ENCODE assay signal across 8 cellular contexts in genomic region chr3:28916713-28917499, GRCh38.
DNase-seq lines count a peak whose midpoint lies in the region; ATAC-seq and TF ChIP-seq lines count a peak whose summit lies in the region.

No MANE protein-coding gene starts in this region.

- ATAC-seq in activated naive CD8-positive, alpha-beta T cell treated with anti-CD3 and anti-CD28 coated beads, Interleukin-2, amount 50 U/mL, for 24 hours = peak; percentile 85
- ATAC-seq in heart left ventricle = peak; percentile 85 to 98 (median 96)

- H3K9me3 Mint-ChIP-seq in activated naive CD8-positive, alpha-beta T cell treated with anti-CD3 and anti-CD28 coated beads, Interleukin-2, amount 50 U/mL, for 24 hours = no peaks in the 10 kb centered on the region

- no peaks in the 10 kb centered on the region for H3K36me3 Mint-ChIP-seq in activated naive CD8-positive, alpha-beta T cell treated with anti-CD3 and anti-CD28 coated beads, Interleukin-2, amount 50 U/mL, for 24 hours (ENCODE audit: low read depth)

- H3K27ac ChIP-seq in heart left ventricle = peak overlapping the region; percentile 32 to 73 (median 53)

- H3K27me3 Mint-ChIP-seq in activated naive CD8-positive, alpha-beta T cell treated with anti-CD3 and anti-CD28 coated beads, Interleukin-2, amount 50 U/mL, for 24 hours = peaks cover 10% of the 10 kb centered on the region

- 41 to 50% (median 44%) methylated on average over 14 to 16 of the region's 16 CpGs for WGBS in heart left ventricle, 4 donors

- no peak overlapping the region for H3K4me3 Mint-ChIP-seq in activated naive CD8-positive, alpha-beta T cell treated with anti-CD3 and anti-CD28 coated beads, Interleukin-2, amount 50 U/mL, for 24 hours

- H3K4me1 ChIP-seq in heart left ventricle = peaks cover 0 to 26% (median 10%) of the 10 kb centered on the region in 12 donors

- peak; percentile 22 for DNase-seq in activated CD4-positive, alpha-beta T cell treated with anti-CD3 and anti-CD28 coated beads for 48 hours
- DNase-seq in activated CD4-positive, alpha-beta T cell treated with anti-CD3 and anti-CD28 coated beads for 4 hours = no peak
- peak; percentile 69 for DNase-seq in H4 (ENCODE audit: low spot score)
- DNase-seq in MG63 = peak; percentile 25
- DNase-seq in activated naive CD8-positive, alpha-beta T cell treated with anti-CD3 and anti-CD28 coated beads, Interleukin-2, amount 50 U/mL, for 24 hours = peak; percentile 12
- peak in 4 of 5 donors; percentile 65 to 82 (median 70) for DNase-seq in heart left ventricle
- DNase-seq in pulmonary artery endothelial cell (ENCODE audit: low read depth, low spot score) = peak; percentile 71
- no peak for DNase-seq in DMS114 treated with DMSO at 0.1 percent for 48 hours (lab: John Stamatoyannopoulos, UW; ENCODE audit: unreplicated experiment)

- no peak overlapping the region for H3K27ac Mint-ChIP-seq in activated naive CD8-positive, alpha-beta T cell treated with anti-CD3 and anti-CD28 coated beads, Interleukin-2, amount 50 U/mL, for 24 hours

- TF ChIP-seq POLR2A in heart left ventricle (IDR thresholded peaks at IDR 0.05) = no peak

- H3K36me3 ChIP-seq in MG63 (no peaks in the 10 kb centered on the region), heart left ventricle (no peaks in the 10 kb centered on the region)

- intact Hi-C loops in heart left ventricle (cut with DNase I) = loop anchor here (2.0 to 10.0 kb wide), 10 partner anchors 358 to 1278 kb away; partner anchors contain the start of gene RBMS3 (in 3 of the 10)

- 0 out of 2 replicates have a peak overlapping the region, but pooled peaks have one; percentile 16 for H3K4me3 ChIP-seq in MG63
- H3K4me3 ChIP-seq in heart left ventricle = peak overlapping the region in 9 of 12 donors; percentile 23 to 49 (median 39)

- H3K27me3 ChIP-seq in MG63 (no peaks in the 10 kb centered on the region), heart left ventricle (no peaks in the 10 kb centered on the region)

- TF ChIP-seq CTCF in heart left ventricle (IDR thresholded peaks at IDR 0.05) = peak; percentile 47 to 77 (median 67)

- H3K4me1 Mint-ChIP-seq in activated naive CD8-positive, alpha-beta T cell treated with anti-CD3 and anti-CD28 coated beads, Interleukin-2, amount 50 U/mL, for 24 hours = peaks cover 18% of the 10 kb centered on the region

- no peaks in the 10 kb centered on the region for H3K9me3 ChIP-seq in MG63
- H3K9me3 ChIP-seq in heart left ventricle = no peaks in the 10 kb centered on the region

Comparison
In these comparisons a context has a peak if more than half of its experiments do, and no peak if none do; other contexts are left out.
1. DNase-seq: peak in activated CD4-positive, alpha-beta T cell treated with anti-CD3 and anti-CD28 coated beads for 48 hours (single experiment), H4 (single experiment), MG63 (single experiment), activated naive CD8-positive, alpha-beta T cell treated with anti-CD3 and anti-CD28 coated beads, Interleukin-2, amount 50 U/mL, for 24 hours (single experiment), heart left ventricle (4 of 5) and pulmonary artery endothelial cell (single experiment); none in activated CD4-positive, alpha-beta T cell treated with anti-CD3 and anti-CD28 coated beads for 4 hours (0 of 2) and DMS114 treated with DMSO at 0.1 percent for 48 hours (single experiment).